2 cellular contexts compared by ENCODE assay signal in the genomic region with DNA sequence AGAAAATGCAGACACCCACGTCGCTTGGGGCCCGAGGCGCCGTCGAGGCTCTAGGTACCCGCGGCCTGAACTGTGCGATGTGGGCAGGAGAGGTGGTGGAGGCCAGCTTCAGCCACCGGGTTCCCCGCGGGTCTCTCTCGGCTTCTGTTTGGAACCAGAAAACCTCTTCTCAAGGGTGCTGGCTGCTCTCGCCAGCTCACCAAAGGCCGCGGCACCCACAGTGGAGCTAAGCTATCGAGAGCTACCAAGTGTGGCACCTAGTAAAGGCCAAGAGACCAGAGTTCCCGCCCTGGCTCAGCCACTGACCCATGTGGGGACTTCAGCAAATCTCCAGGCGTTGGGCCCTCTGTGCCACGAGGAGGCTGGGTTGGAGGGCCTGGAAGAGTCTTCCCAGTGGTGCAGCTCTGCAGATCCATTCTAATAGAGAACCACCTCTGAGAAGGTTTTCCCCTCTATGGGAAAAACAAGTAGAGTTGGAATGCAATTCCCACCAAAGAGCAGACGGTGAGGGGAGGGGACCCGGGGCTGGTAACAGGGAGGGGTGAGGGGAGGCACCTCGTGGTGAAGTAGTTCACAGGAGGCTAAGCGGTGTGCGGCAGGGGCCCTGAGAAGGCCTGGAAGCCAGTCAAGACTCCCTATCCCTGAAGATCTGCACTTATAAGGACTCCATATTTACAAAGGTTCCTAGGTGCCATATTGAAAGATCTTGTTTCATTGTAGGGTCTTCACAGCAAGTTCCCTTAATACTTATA.
TF ChIP-seq lines count a peak whose summit lies in the region.

No MANE protein-coding gene starts in this region.

TF ChIP-seq in K562, 482 proteins besides CTCF, POLR2A, EP300 and RAD21:
- TF ChIP-seq POLR2G (IDR thresholded peaks at IDR 0.05; ENCODE audit: low read depth, low read length), result no peak
- TF ChIP-seq, protein P1, sequence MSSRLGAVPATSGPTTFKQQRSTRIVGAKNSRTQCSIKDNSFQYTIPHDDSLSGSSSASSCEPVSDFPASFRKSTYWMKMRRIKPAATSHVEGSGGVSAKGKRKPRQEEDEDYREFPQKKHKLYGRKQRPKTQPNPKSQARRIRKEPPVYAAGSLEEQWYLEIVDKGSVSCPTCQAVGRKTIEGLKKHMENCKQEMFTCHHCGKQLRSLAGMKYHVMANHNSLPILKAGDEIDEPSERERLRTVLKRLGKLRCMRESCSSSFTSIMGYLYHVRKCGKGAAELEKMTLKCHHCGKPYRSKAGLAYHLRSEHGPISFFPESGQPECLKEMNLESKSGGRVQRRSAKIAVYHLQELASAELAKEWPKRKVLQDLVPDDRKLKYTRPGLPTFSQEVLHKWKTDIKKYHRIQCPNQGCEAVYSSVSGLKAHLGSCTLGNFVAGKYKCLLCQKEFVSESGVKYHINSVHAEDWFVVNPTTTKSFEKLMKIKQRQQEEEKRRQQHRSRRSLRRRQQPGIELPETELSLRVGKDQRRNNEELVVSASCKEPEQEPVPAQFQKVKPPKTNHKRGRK (tag; IDR thresholded peaks at IDR 0.05), result 0 out of 2 replicates have a peak, but pooled peaks have one; percentile 34
- TF ChIP-seq, protein P2, sequence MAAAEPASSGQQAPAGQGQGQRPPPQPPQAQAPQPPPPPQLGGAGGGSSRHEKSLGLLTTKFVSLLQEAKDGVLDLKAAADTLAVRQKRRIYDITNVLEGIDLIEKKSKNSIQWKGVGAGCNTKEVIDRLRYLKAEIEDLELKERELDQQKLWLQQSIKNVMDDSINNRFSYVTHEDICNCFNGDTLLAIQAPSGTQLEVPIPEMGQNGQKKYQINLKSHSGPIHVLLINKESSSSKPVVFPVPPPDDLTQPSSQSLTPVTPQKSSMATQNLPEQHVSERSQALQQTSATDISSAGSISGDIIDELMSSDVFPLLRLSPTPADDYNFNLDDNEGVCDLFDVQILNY (CRISPR knock-in tag; IDR thresholded peaks at IDR 0.05), result no peak
- no peak for TF ChIP-seq MAFK (IDR thresholded peaks at IDR 0.05; ENCODE audit: low read length)
- no peak for TF ChIP-seq ELF2 (CRISPR knock-in tag; IDR thresholded peaks at IDR 0.05)
- TF ChIP-seq RHOXF2B (CRISPR knock-in tag; conservative IDR thresholded peaks at IDR 0.05), result no peak

TF ChIP-seq in H1, 55 proteins besides CTCF, POLR2A, EP300 and RAD21:
- TF ChIP-seq RNF2 (IDR thresholded peaks at IDR 0.05; ENCODE audit: borderline replicate concordance, low read depth, low read length, missing control alignments, poor library complexity, severe bottlenecking) (no peak), TAF7 (optimal IDR thresholded peaks at IDR 0.05; ENCODE audit: borderline replicate concordance, low read depth, low read length) (no peak), BACH1 (IDR thresholded peaks at IDR 0.05; ENCODE audit: low read length) (no peak), FOSL1 (IDR thresholded peaks at IDR 0.05; ENCODE audit: insufficient read depth, low read depth, low read length) (no peak), GABPA (IDR thresholded peaks at IDR 0.05; ENCODE audit: borderline replicate concordance, insufficient read depth, low read length) (no peak), NRF1 (IDR thresholded peaks at IDR 0.05; ENCODE audit: low read depth, low read length) (no peak), SUZ12 (IDR thresholded peaks at IDR 0.05; ENCODE audit: low read length) (no peak), CBX5 (IDR thresholded peaks at IDR 0.05; ENCODE audit: low read depth, low read length) (no peak), CEBPB (IDR thresholded peaks at IDR 0.05; ENCODE audit: low read depth, low read length) (no peak), HDAC6 (IDR thresholded peaks at IDR 0.05; ENCODE audit: low read depth, low read length) (no peak), CTBP2 (IDR thresholded peaks at IDR 0.05; ENCODE audit: borderline replicate concordance, insufficient read depth, insufficient read length, low read length) (no peak), YY1 (IDR thresholded peaks at IDR 0.05; ENCODE audit: low read depth, low read length) (no peak), NANOG (IDR thresholded peaks at IDR 0.05; ENCODE audit: insufficient read depth, low read depth, low read length, poor library complexity, severe bottlenecking) (no peak), POLR2AphosphoS5 (IDR thresholded peaks at IDR 0.05; ENCODE audit: low read depth, low read length) (no peak), KDM1A (IDR thresholded peaks at IDR 0.05; ENCODE audit: borderline replicate concordance, low read length) (no peak), PHF8 (conservative IDR thresholded peaks at IDR 0.05; ENCODE audit: low read depth, low read length) (no peak), SIN3A (conservative IDR thresholded peaks at IDR 0.05 in 1 of 2, IDR thresholded peaks at IDR 0.05 in 1 of 2; ENCODE audit: low read depth in 1 of 2, low read length in 2 of 2) (no peak), SP4 (IDR thresholded peaks at IDR 0.05; ENCODE audit: low read length) (no peak)
- TF ChIP-seq, protein P3, sequence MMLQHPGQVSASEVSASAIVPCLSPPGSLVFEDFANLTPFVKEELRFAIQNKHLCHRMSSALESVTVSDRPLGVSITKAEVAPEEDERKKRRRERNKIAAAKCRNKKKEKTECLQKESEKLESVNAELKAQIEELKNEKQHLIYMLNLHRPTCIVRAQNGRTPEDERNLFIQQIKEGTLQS (IDR thresholded peaks at IDR 0.05; ENCODE audit: insufficient read depth, low read depth, low read length), result no peak
- TF ChIP-seq, protein P4, sequence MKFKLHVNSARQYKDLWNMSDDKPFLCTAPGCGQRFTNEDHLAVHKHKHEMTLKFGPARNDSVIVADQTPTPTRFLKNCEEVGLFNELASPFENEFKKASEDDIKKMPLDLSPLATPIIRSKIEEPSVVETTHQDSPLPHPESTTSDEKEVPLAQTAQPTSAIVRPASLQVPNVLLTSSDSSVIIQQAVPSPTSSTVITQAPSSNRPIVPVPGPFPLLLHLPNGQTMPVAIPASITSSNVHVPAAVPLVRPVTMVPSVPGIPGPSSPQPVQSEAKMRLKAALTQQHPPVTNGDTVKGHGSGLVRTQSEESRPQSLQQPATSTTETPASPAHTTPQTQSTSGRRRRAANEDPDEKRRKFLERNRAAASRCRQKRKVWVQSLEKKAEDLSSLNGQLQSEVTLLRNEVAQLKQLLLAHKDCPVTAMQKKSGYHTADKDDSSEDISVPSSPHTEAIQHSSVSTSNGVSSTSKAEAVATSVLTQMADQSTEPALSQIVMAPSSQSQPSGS (IDR thresholded peaks at IDR 0.05; ENCODE audit: low read length), result no peak
